In the genomic region with DNA sequence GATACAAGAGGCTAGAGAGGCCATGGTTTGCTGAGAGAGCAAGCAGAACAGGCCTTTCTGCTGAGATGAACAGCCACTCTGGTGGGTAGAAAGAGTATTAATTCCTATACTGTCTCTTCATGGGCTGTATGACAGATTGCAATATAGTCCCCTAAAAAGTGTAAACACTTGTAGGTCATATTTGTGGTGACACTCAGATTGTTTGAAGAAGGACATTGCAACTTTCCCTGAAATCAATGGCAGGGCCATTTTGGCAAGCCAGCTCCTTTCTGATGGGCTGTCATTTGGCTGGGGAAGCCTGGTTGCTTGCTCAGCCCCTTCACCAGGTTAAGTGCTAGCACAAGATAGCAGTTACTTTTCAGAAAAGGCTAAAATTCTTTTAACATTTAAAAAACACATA, we compare ENCODE assay signal across 24 cellular contexts.
"Had no signal": no experiment of that assay in that cellular context is flagged by ENCODE, and none has a peak within 500 bp of the region (broad histone marks: within the 10 kb centered on the region; RNA-seq: fewer than 3 reads in every experiment).

No MANE protein-coding gene starts in this region.

- H3K9ac ChIP-seq: KMS-11, SK-N-SH had no signal

- H3K9me2 ChIP-seq: SK-N-SH had no signal

- ATAC-seq: K562, T-cell had no signal

- H3K4me2 ChIP-seq: KMS-11, SK-N-SH had no signal

- H3K9me3 ChIP-seq: SK-N-SH had no signal

- DNase-seq: Kasumi-1, MV-4-11, NCI-H1048, NCI-H1105, NCI-H1417, NCI-H1436 treated with DMSO at 0.1 percent for 48 hours, NCI-H1694, NCI-H187 treated with DMSO at 0.1 percent for 48 hours, NCI-H2029 treated with DMSO at 0.1 percent for 48 hours, NCI-H2171 treated with DMSO at 0.1 percent for 48 hours, NCI-H226, NCI-H446, NCI-H510A, NCI-H524 treated with DMSO at 0.1 percent for 48 hours, NCI-H69, NCI-H774, Right ventricle myocardium superior, RPMI8226, SK-N-SH, SW 1271, T-cell had no signal

- H3K27ac ChIP-seq: HL-60, KMS-11 had no signal

- H3K4me3 ChIP-seq: K562 had no signal
